In the genomic region with DNA sequence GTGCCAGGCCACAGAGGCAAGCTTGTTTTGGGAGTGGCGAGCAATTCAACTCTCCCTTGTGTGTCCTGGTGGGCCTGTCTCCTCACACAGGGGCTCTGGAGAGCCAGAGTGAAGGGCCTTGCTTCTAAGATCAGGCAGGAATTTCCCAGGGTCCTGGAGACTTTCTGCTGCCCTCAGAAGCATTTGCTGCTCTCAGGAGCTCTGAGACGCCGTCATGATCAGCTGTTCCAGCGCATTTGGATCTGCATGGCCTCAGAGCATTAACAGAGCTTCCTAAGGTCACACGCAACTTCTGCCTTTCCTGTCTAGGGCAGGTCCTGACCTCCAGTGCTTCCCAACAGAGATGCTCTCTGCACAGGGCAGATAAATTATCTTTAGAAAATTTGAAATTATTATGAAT, we compare ENCODE assay signal across 10 cellular contexts. TPM values are rescaled to one million over a fixed set of nuclear protein-coding genes. Genes with fewer than 3 reads are reported as not detected.
"Had no signal": no experiment of that assay in that cellular context is flagged by ENCODE, and none has a peak within 500 bp of the region (broad histone marks: within the 10 kb centered on the region; RNA-seq: fewer than 3 reads in every experiment).

No MANE protein-coding gene starts in this region.

- DNase-seq: GM23248, GOT3, H7, H9, HCEC 1CT, HFFc6 had no signal

- H3K27ac Mint-ChIP-seq: GM23338, H9, HFFc6 had no signal

- H3K27ac ChIP-seq: GM23248 had no signal

- H3K9ac ChIP-seq: GM23248 had no signal

- ATAC-seq: GM23338, HCT116 had no signal

- H3K4me1 Mint-ChIP-seq: GM23338, H9 had no signal

- H3K36me3 ChIP-seq: HAP-1 had no signal

- H3K4me3 Mint-ChIP-seq: GM23338, H9, HFFc6 had no signal

- H3K4me2 ChIP-seq: GM23338 had no signal

- H2AFZ ChIP-seq: GM23248, GM23338 had no signal

- H3K9me3 ChIP-seq: HAP-1 had no signal

- H3K4me3 ChIP-seq: GM23248, GM23338, HAP-1 had no signal

- H3K4me1 ChIP-seq: HAP-1 had no signal

RNA-seq across cellular contexts. Expression of a gene that starts 52.2 kb away (rescaled TPM):
- total RNA-seq: H1, H9, HFFc6 had no signal
